1 cellular context compared by ENCODE assay signal in genomic region chr2:73981081-73981968, GRCh38.
TF ChIP-seq lines count a peak whose summit lies in the region.

No MANE protein-coding gene starts in this region.

TF ChIP-seq in K562, 482 proteins besides CTCF, POLR2A, EP300 and RAD21 (continued from another document and continues in another):
- TF ChIP-seq JUN (IDR thresholded peaks at IDR 0.05; ENCODE audit: borderline replicate concordance, low read depth, low read length) = no peak
- no peak for TF ChIP-seq JUN (CRISPR knock-in tag; IDR thresholded peaks at IDR 0.05; ENCODE audit: borderline replicate concordance)
- TF ChIP-seq PYGO2 (tag; IDR thresholded peaks at IDR 0.05) = no peak
- TF ChIP-seq PTRF (tag; IDR thresholded peaks at IDR 0.05) = no peak
- TF ChIP-seq POU5F1 (IDR thresholded peaks at IDR 0.05; ENCODE audit: borderline replicate concordance, low read depth, low read length, partially characterized antibody) = no peak
- no peak for TF ChIP-seq ZNF41 (CRISPR knock-in tag; conservative IDR thresholded peaks at IDR 0.05)
- TF ChIP-seq, protein P1, sequence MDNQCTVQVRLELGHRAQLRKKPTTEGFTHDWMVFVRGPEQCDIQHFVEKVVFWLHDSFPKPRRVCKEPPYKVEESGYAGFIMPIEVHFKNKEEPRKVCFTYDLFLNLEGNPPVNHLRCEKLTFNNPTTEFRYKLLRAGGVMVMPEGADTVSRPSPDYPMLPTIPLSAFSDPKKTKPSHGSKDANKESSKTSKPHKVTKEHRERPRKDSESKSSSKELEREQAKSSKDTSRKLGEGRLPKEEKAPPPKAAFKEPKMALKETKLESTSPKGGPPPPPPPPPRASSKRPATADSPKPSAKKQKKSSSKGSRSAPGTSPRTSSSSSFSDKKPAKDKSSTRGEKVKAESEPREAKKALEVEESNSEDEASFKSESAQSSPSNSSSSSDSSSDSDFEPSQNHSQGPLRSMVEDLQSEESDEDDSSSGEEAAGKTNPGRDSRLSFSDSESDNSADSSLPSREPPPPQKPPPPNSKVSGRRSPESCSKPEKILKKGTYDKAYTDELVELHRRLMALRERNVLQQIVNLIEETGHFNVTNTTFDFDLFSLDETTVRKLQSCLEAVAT (IDR thresholded peaks at IDR 0.05) = no peak
- no peak for TF ChIP-seq ZNF197 (CRISPR knock-in tag; IDR thresholded peaks at IDR 0.05; ENCODE audit: low read depth)
- no peak for TF ChIP-seq FOS (IDR thresholded peaks at IDR 0.05; ENCODE audit: extremely low read depth, insufficient read length)
- no peak for TF ChIP-seq ZNF507 (tag; conservative IDR thresholded peaks at IDR 0.05)
- TF ChIP-seq TOE1 (IDR thresholded peaks at IDR 0.05; ENCODE audit: borderline replicate concordance) = no peak; the same call in 1 of the 2 replicates
- no peak for TF ChIP-seq TOE1 (CRISPR knock-in tag; IDR thresholded peaks at IDR 0.05; ENCODE audit: borderline replicate concordance, low read depth)
- no peak for TF ChIP-seq RAD51 (IDR thresholded peaks at IDR 0.05; ENCODE audit: borderline replicate concordance, low read depth)
- TF ChIP-seq, protein P2, sequence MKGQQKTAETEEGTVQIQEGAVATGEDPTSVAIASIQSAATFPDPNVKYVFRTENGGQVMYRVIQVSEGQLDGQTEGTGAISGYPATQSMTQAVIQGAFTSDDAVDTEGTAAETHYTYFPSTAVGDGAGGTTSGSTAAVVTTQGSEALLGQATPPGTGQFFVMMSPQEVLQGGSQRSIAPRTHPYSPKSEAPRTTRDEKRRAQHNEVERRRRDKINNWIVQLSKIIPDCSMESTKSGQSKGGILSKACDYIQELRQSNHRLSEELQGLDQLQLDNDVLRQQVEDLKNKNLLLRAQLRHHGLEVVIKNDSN (CRISPR knock-in tag; IDR thresholded peaks at IDR 0.05) = no peak
- no peak for TF ChIP-seq ZNF444 (CRISPR knock-in tag; IDR thresholded peaks at IDR 0.05)
- no peak for TF ChIP-seq ZBTB1 (CRISPR knock-in tag; IDR thresholded peaks at IDR 0.05; ENCODE audit: borderline replicate concordance, low read depth)
- TF ChIP-seq HEY1 (CRISPR knock-in tag; IDR thresholded peaks at IDR 0.05; ENCODE audit: borderline replicate concordance) = no peak
- TF ChIP-seq KLF10 (CRISPR knock-in tag; IDR thresholded peaks at IDR 0.05) = no peak
- no peak for TF ChIP-seq MITF (IDR thresholded peaks at IDR 0.05)
- TF ChIP-seq GABPB2 (CRISPR knock-in tag; conservative IDR thresholded peaks at IDR 0.05) = no peak
- no peak for TF ChIP-seq ZNF263 (CRISPR knock-in tag; IDR thresholded peaks at IDR 0.05; ENCODE audit: borderline replicate concordance)
- TF ChIP-seq MAFG (tag; conservative IDR thresholded peaks at IDR 0.05) = no peak
- TF ChIP-seq TAF15 (IDR thresholded peaks at IDR 0.05; ENCODE audit: low read depth, low read length) = no peak
- TF ChIP-seq FOXA1 (IDR thresholded peaks at IDR 0.05; ENCODE audit: borderline replicate concordance) = no peak
- TF ChIP-seq EP400 (IDR thresholded peaks at IDR 0.05) = peak; percentile 84
- no peak for TF ChIP-seq U2AF1 (optimal IDR thresholded peaks at IDR 0.05; ENCODE audit: low read depth, low read length)
- TF ChIP-seq, protein P3, sequence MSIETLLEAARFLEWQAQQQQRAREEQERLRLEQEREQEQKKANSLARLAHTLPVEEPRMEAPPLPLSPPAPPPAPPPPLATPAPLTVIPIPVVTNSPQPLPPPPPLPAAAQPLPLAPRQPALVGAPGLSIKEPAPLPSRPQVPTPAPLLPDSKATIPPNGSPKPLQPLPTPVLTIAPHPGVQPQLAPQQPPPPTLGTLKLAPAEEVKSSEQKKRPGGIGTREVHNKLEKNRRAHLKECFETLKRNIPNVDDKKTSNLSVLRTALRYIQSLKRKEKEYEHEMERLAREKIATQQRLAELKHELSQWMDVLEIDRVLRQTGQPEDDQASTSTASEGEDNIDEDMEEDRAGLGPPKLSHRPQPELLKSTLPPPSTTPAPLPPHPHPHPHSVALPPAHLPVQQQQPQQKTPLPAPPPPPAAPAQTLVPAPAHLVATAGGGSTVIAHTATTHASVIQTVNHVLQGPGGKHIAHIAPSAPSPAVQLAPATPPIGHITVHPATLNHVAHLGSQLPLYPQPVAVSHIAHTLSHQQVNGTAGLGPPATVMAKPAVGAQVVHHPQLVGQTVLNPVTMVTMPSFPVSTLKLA (conservative IDR thresholded peaks at IDR 0.05) = peak; percentile 73 to 74; a peak in 3 of 4 replicates
- TF ChIP-seq NCOA6 (IDR thresholded peaks at IDR 0.05) = no peak
- no peak for TF ChIP-seq PPARD (CRISPR knock-in tag; IDR thresholded peaks at IDR 0.05)
- TF ChIP-seq TCF7 (IDR thresholded peaks at IDR 0.05; ENCODE audit: borderline replicate concordance) = no peak
- TF ChIP-seq CTBP1 (IDR thresholded peaks at IDR 0.05; ENCODE audit: borderline replicate concordance) = peak; percentile 89
- TF ChIP-seq NR2C1 (IDR thresholded peaks at IDR 0.05) = no peak
- no peak for TF ChIP-seq NR2C1 (tag; IDR thresholded peaks at IDR 0.05)
- no peak for TF ChIP-seq CHD7 (IDR thresholded peaks at IDR 0.05; ENCODE audit: low read depth, low read length)
